ENCODE assay signal across 1 cellular context in the genomic region with DNA sequence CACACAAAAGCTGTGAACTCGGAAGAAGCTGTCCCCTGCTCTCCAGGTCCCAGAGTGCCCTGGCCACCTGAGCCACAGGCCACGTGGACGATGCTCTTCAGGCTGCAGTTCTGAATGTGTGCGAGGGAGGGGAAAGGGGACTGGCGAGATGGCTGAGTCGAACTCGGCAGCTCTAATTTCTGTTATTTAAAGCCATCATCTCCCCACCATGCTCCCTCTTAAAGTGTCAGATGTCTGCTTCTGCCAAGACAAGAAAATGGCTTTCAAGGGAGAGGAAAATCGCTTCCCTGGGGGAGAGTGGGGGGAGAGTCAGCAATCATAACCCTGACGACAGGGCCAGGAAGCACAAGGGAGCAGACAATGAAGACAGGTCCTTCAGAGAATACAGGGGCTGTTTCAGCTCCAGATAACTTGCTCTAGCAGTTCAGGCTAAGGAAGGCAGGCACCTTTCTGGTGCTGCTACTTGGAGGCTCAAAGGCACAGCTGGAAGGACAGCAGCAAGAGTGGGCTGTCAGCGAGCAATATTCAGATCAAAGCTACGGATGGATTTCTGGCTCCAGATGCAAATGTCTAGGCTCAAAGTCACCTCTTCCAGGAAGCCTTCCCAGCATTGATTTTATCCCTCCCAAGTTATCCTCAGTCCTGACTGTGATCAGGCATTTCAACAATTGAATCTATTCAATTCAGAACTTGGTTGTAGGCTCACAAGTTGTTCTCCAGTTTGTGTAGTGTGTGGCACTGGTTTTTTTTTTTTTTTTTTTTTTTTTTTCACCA.
A peak's percentile ranks its signal among the peaks of the same experiment; 100 is the strongest.
TF ChIP-seq lines count a peak whose summit lies in the region.

No MANE protein-coding gene starts in this region.

TF ChIP-seq in H1, 55 proteins besides CTCF, POLR2A, EP300 and RAD21:
- TF ChIP-seq RFX5 (IDR thresholded peaks at IDR 0.05; ENCODE audit: borderline replicate concordance, low read depth, low read length) (no peak), SUZ12 (IDR thresholded peaks at IDR 0.05; ENCODE audit: low read length) (peak; percentile 23; the same call in 1 of the 2 replicates)
